25 cellular contexts compared by ENCODE assay signal in genomic region chr20:10853176-10853575, GRCh38.
"Had no signal": no experiment of that assay in that cellular context is flagged by ENCODE, and none has a peak within 500 bp of the region (broad histone marks: within the 10 kb centered on the region; RNA-seq: fewer than 3 reads in every experiment).

No MANE protein-coding gene starts in this region.

- H3K27ac Mint-ChIP-seq: activated CD4-positive, alpha-beta memory T cell treated with anti-CD3 and anti-CD28 coated beads for 36 hours; activated CD4-positive, alpha-beta T cell treated with anti-CD3 and anti-CD28 coated beads, Interleukin-2, amount 10 ng/mL, durations not matched to agents 24 days and 14 days; activated naive CD4-positive, alpha-beta T cell treated with anti-CD3 and anti-CD28 coated beads, Interleukin-2, amount 10 ng/mL, durations not matched to agents 7 days and 5 days; activated naive CD8-positive, alpha-beta T cell treated with anti-CD3 and anti-CD28 coated beads, Interleukin-2, amount 10 ng/mL, durations not matched to agents 7 days and 5 days; activated T-cell treated with anti-CD3 and anti-CD28 coated beads, Interleukin-2, amount 50 U/mL, for 24 hours; dendritic cell treated with granulocyte-macrophage colony-stimulating factor and Interleukin-4, amounts not matched to agents 40 ng/mL and 50 ng/mL, for 4 days; stimulated activated memory B cell treated with anti-CD40 and anti-IgM and Interleukin-4, amounts not matched to agents 10 μg/mL and 1 μg/mL and 100 μg/mL, for 72 hours; stimulated activated naive CD8-positive, alpha-beta T cell treated with anti-CD3 and anti-CD28 coated beads, Interleukin-15, amount 100 ng/mL, for 72 hours; T-helper 1 cell treated with Interleukin-12 subunit alpha and Interleukin-12 subunit beta and Interleukin-4 antibody, amounts not matched to agents 30 μg/mL and 1 μg/mL, for 36 hours; type B pancreatic cell had no signal

- H3K27me3 Mint-ChIP-seq: activated CD4-positive, alpha-beta memory T cell treated with anti-CD3 and anti-CD28 coated beads for 36 hours; activated CD4-positive, alpha-beta T cell treated with anti-CD3 and anti-CD28 coated beads, Interleukin-2, amount 10 ng/mL, durations not matched to agents 24 days and 14 days; activated naive CD4-positive, alpha-beta T cell treated with anti-CD3 and anti-CD28 coated beads, Interleukin-2, amount 10 ng/mL, durations not matched to agents 7 days and 5 days; activated T-cell treated with anti-CD3 and anti-CD28 coated beads, Interleukin-2, amount 50 U/mL, for 24 hours; dendritic cell treated with granulocyte-macrophage colony-stimulating factor and Interleukin-4, amounts not matched to agents 40 ng/mL and 50 ng/mL, for 4 days; stimulated activated memory B cell treated with anti-CD40 and anti-IgM and Interleukin-4, amounts not matched to agents 10 μg/mL and 1 μg/mL and 100 μg/mL, for 72 hours; stimulated activated naive CD8-positive, alpha-beta T cell treated with anti-CD3 and anti-CD28 coated beads, Interleukin-15, amount 100 ng/mL, for 72 hours had no signal

- ATAC-seq: left colon; stimulated activated memory B cell treated with anti-CD40 and anti-IgM and Interleukin-4, amounts not matched to agents 10 μg/mL and 1 μg/mL and 100 μg/mL, for 72 hours; stimulated activated naive CD8-positive, alpha-beta T cell treated with anti-CD3 and anti-CD28 coated beads, Interleukin-15, amount 100 ng/mL, for 72 hours had no signal

- H3K4me1 Mint-ChIP-seq: activated CD4-positive, alpha-beta T cell treated with anti-CD3 and anti-CD28 coated beads, Interleukin-2, amount 10 ng/mL, durations not matched to agents 24 days and 14 days; activated naive CD4-positive, alpha-beta T cell treated with anti-CD3 and anti-CD28 coated beads, Interleukin-2, amount 10 ng/mL, durations not matched to agents 7 days and 5 days; activated naive CD8-positive, alpha-beta T cell treated with anti-CD3 and anti-CD28 coated beads, Interleukin-2, amount 10 ng/mL, durations not matched to agents 7 days and 5 days; stimulated activated memory B cell treated with anti-CD40 and anti-IgM and Interleukin-4, amounts not matched to agents 10 μg/mL and 1 μg/mL and 100 μg/mL, for 72 hours; stimulated activated naive CD8-positive, alpha-beta T cell treated with anti-CD3 and anti-CD28 coated beads, Interleukin-15, amount 100 ng/mL, for 72 hours had no signal

- DNase-seq: activated CD4-positive, alpha-beta memory T cell treated with anti-CD3 and anti-CD28 coated beads for 36 hours; activated CD4-positive, alpha-beta T cell treated with anti-CD3 and anti-CD28 coated beads, Interleukin-2, amount 10 ng/mL, durations not matched to agents 24 days and 14 days; activated CD4-positive, CD25-positive, alpha-beta regulatory T cell treated with anti-CD3 and anti-CD28 coated beads, Interleukin-2, amount 50 U/mL, for 72 hours; activated CD8-positive, alpha-beta memory T cell treated with anti-CD3 and anti-CD28 coated beads, Interleukin-2, amount 50 U/mL, for 48 hours; activated gamma-delta T cell; activated naive CD4-positive, alpha-beta T cell treated with anti-CD3 and anti-CD28 coated beads, Interleukin-2, amount 10 ng/mL, durations not matched to agents 7 days and 5 days; activated naive CD8-positive, alpha-beta T cell treated with anti-CD3 and anti-CD28 coated beads, Interleukin-2, amount 10 ng/mL, durations not matched to agents 7 days and 5 days; activated T-cell treated with anti-CD3 and anti-CD28 coated beads, Interleukin-2, amount 50 U/mL, for 24 hours; central memory CD4-positive, alpha-beta T cell; effector CD4-positive, alpha-beta T cell; glutamatergic neuron; left colon; mammary epithelial cell; ovary; stimulated activated CD4-positive, alpha-beta T cell treated with anti-CD3 and anti-CD28 coated beads, Interleukin-1b, Interleukin-23, amount 100 ng/mL, for 48 hours; stimulated activated CD4-positive, alpha-beta T cell treated with anti-CD3 and anti-CD28 coated beads, Interleukin-4, amount 100 ng/mL, for 4 hours; stimulated activated CD8-positive, alpha-beta memory T cell treated with anti-CD3 and anti-CD28 coated beads, Interleukin-4, amount 100 ng/mL, for 48 hours; stimulated activated naive CD8-positive, alpha-beta T cell treated with anti-CD3 and anti-CD28 coated beads, Interleukin-15, amount 100 ng/mL, for 72 hours; substantia nigra; T1000; uterus had no signal

- H3K4me3 Mint-ChIP-seq: activated CD4-positive, alpha-beta memory T cell treated with anti-CD3 and anti-CD28 coated beads for 36 hours; activated CD4-positive, alpha-beta T cell treated with anti-CD3 and anti-CD28 coated beads, Interleukin-2, amount 10 ng/mL, durations not matched to agents 24 days and 14 days; activated naive CD4-positive, alpha-beta T cell treated with anti-CD3 and anti-CD28 coated beads, Interleukin-2, amount 10 ng/mL, durations not matched to agents 7 days and 5 days; activated naive CD8-positive, alpha-beta T cell treated with anti-CD3 and anti-CD28 coated beads, Interleukin-2, amount 10 ng/mL, durations not matched to agents 7 days and 5 days; activated T-cell treated with anti-CD3 and anti-CD28 coated beads, Interleukin-2, amount 50 U/mL, for 24 hours; dendritic cell treated with granulocyte-macrophage colony-stimulating factor and Interleukin-4, amounts not matched to agents 40 ng/mL and 50 ng/mL, for 4 days; stimulated activated memory B cell treated with anti-CD40 and anti-IgM and Interleukin-4, amounts not matched to agents 10 μg/mL and 1 μg/mL and 100 μg/mL, for 72 hours; stimulated activated naive CD8-positive, alpha-beta T cell treated with anti-CD3 and anti-CD28 coated beads, Interleukin-15, amount 100 ng/mL, for 72 hours; T-helper 1 cell treated with Interleukin-12 subunit alpha and Interleukin-12 subunit beta and Interleukin-4 antibody, amounts not matched to agents 30 μg/mL and 1 μg/mL, for 36 hours; type B pancreatic cell had no signal

- H3K9me3 Mint-ChIP-seq: activated CD4-positive, alpha-beta memory T cell treated with anti-CD3 and anti-CD28 coated beads for 36 hours; activated CD4-positive, alpha-beta T cell treated with anti-CD3 and anti-CD28 coated beads, Interleukin-2, amount 10 ng/mL, durations not matched to agents 24 days and 14 days; dendritic cell treated with granulocyte-macrophage colony-stimulating factor and Interleukin-4, amounts not matched to agents 40 ng/mL and 50 ng/mL, for 4 days had no signal

- H3K36me3 Mint-ChIP-seq: activated CD4-positive, alpha-beta memory T cell treated with anti-CD3 and anti-CD28 coated beads for 36 hours; activated naive CD4-positive, alpha-beta T cell treated with anti-CD3 and anti-CD28 coated beads, Interleukin-2, amount 10 ng/mL, durations not matched to agents 7 days and 5 days; activated naive CD8-positive, alpha-beta T cell treated with anti-CD3 and anti-CD28 coated beads, Interleukin-2, amount 10 ng/mL, durations not matched to agents 7 days and 5 days; stimulated activated memory B cell treated with anti-CD40 and anti-IgM and Interleukin-4, amounts not matched to agents 10 μg/mL and 1 μg/mL and 100 μg/mL, for 72 hours; type B pancreatic cell had no signal
